ENCODE assay signal across 1 cellular context in the genomic region with DNA sequence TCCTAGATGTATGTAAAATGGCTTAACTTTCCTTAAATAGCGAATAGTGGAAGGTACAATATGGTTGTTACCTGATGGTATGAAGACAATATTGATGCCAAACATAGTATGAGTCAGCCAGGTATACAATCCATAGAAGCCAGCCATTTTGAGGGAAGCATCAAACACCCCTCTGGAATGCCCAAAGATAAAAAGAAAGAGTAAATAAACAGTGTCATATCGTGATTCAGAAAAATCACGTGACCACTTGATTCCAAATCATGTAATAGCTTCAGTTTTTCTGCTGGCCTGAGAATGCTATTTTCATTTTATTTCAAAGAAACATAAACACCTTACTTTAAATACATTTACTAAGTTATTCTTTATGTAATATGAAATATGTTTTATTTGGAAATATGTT.
TF ChIP-seq lines count a peak whose summit lies in the region.

No MANE protein-coding gene starts in this region.

TF ChIP-seq in A549, 52 proteins besides CTCF, POLR2A, EP300 and RAD21 (continued from another document):
- TF ChIP-seq REST (IDR thresholded peaks at IDR 0.05) (no peak), HES2 (IDR thresholded peaks at IDR 0.05) (no peak), CEBPB (IDR thresholded peaks at IDR 0.05) (no peak), MAZ (IDR thresholded peaks at IDR 0.05; ENCODE audit: borderline replicate concordance, low read depth, low read length) (no peak), FOSL2 (IDR thresholded peaks at IDR 0.05) (no peak), FOSL2 (CRISPR knock-in tag; IDR thresholded peaks at IDR 0.05) (peak; percentile 28), JUN (IDR thresholded peaks at IDR 0.05) (no peak), JUNB (IDR thresholded peaks at IDR 0.05) (peak; percentile 22; the same call in 1 of the 2 replicates)
- TF ChIP-seq, protein P1, sequence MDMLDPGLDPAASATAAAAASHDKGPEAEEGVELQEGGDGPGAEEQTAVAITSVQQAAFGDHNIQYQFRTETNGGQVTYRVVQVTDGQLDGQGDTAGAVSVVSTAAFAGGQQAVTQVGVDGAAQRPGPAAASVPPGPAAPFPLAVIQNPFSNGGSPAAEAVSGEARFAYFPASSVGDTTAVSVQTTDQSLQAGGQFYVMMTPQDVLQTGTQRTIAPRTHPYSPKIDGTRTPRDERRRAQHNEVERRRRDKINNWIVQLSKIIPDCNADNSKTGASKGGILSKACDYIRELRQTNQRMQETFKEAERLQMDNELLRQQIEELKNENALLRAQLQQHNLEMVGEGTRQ (IDR thresholded peaks at IDR 0.05), result peak; percentile 66; the same call in 1 of the 2 replicates
